Comparison of ENCODE assay signal across 23 cellular contexts in the genomic region with DNA sequence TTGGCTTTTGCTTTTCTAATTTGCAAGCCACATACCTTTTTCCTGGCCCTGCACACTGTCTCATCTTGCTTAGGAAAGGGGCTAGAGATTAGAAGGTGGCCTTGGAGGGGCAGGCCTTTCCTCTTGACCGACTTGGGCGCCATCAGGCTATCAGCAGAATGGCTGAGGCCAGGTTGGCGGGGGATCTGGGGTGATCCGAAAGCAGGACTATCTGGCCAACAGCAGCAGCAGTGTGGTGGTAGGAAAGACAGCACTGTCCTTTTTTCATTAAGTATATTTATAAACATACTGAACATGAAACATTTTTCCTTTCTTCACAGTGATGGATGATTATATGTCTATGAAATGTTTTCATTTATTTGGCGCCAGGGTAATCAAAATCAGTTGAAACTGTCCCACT. TPM values are rescaled to one million over a fixed set of nuclear protein-coding genes. Genes with fewer than 3 reads are reported as not detected.
DNase-seq lines count a peak whose midpoint lies in the region; ATAC-seq and TF ChIP-seq lines count a peak whose summit lies in the region.
"Had no signal": no experiment of that assay in that cellular context is flagged by ENCODE, and none has a peak within 500 bp of the region (broad histone marks: within the 10 kb centered on the region; RNA-seq: fewer than 3 reads in every experiment).

No MANE protein-coding gene starts in this region.

- TF ChIP-seq EP300 in stomach (IDR thresholded peaks at IDR 0.05) = no peak

- H3K4me1 ChIP-seq in SJSA1 (replicated peaks) = peaks cover 40% of the 10 kb centered on the region
- peaks cover 11% of the 10 kb centered on the region for H3K4me1 ChIP-seq in fibroblast of lung (ENCODE audit: control insufficient read depth, extremely low read depth, insufficient read depth, low read length)
- H3K4me1 ChIP-seq in stomach = no peaks in the 10 kb centered on the region
- H3K4me1 ChIP-seq: body of pancreas had no signal

- H3K36me3 ChIP-seq in SJSA1 (no peaks in the 10 kb centered on the region), fibroblast of lung (ENCODE audit: control insufficient read depth, insufficient read depth, low read length) (no peaks in the 10 kb centered on the region), stomach (no peaks in the 10 kb centered on the region)

- peaks cover 5% of the 10 kb centered on the region for H3K9me3 Mint-ChIP-seq in nephron
- peaks cover 8 to 9% of the 10 kb centered on the region in 2 donors for H3K9me3 Mint-ChIP-seq in stimulated activated naive CD8-positive, alpha-beta T cell treated with anti-CD3 and anti-CD28 coated beads, Interleukin-15, amount 100 ng/mL, for 72 hours
- H3K9me3 Mint-ChIP-seq: activated naive CD4-positive, alpha-beta T cell treated with anti-CD3 and anti-CD28 coated beads for 36 hours; type B pancreatic cell had no signal

- no peak overlapping the region for H3K9ac ChIP-seq in fibroblast of lung (ENCODE audit: insufficient read depth, low read length)

- H3K27ac Mint-ChIP-seq in nephron = peak overlapping the region; percentile 6 to 79 (median 38)
- no peak overlapping the region for H3K27ac Mint-ChIP-seq in stimulated activated naive CD8-positive, alpha-beta T cell treated with anti-CD3 and anti-CD28 coated beads, Interleukin-15, amount 100 ng/mL, for 72 hours
- H3K27ac Mint-ChIP-seq: activated CD4-positive, alpha-beta T cell treated with anti-CD3 and anti-CD28 coated beads for 36 hours; activated CD8-positive, alpha-beta T cell treated with anti-CD3 and anti-CD28 coated beads, Interleukin-2, amount 10 ng/mL, durations not matched to agents 7 days and 5 days; activated naive CD4-positive, alpha-beta T cell treated with anti-CD3 and anti-CD28 coated beads for 36 hours had no signal

- ATAC-seq in stimulated activated naive CD8-positive, alpha-beta T cell treated with anti-CD3 and anti-CD28 coated beads, Interleukin-15, amount 100 ng/mL, for 72 hours = no peak
- ATAC-seq: activated CD4-positive, alpha-beta T cell treated with anti-CD3 and anti-CD28 coated beads for 36 hours; activated CD8-positive, alpha-beta T cell treated with anti-CD3 and anti-CD28 coated beads, Interleukin-2, amount 10 ng/mL, durations not matched to agents 7 days and 5 days; body of pancreas; naive thymus-derived CD8-positive, alpha-beta T cell; Panc1 had no signal

- H2AFZ ChIP-seq in fibroblast of lung (ENCODE audit: low read length) = peak overlapping the region; percentile 64

- no peaks in the 10 kb centered on the region for H3K36me3 Mint-ChIP-seq in nephron (ENCODE audit: low read depth)
- H3K36me3 Mint-ChIP-seq: type B pancreatic cell had no signal

- no peak overlapping the region for H3K4me3 Mint-ChIP-seq in nephron
- no peak overlapping the region for H3K4me3 Mint-ChIP-seq in stimulated activated naive CD8-positive, alpha-beta T cell treated with anti-CD3 and anti-CD28 coated beads, Interleukin-15, amount 100 ng/mL, for 72 hours
- H3K4me3 Mint-ChIP-seq: activated CD4-positive, alpha-beta T cell treated with anti-CD3 and anti-CD28 coated beads for 36 hours; activated CD8-positive, alpha-beta T cell treated with anti-CD3 and anti-CD28 coated beads, Interleukin-2, amount 10 ng/mL, durations not matched to agents 7 days and 5 days; activated naive CD4-positive, alpha-beta T cell treated with anti-CD3 and anti-CD28 coated beads for 36 hours; naive thymus-derived CD8-positive, alpha-beta T cell; type B pancreatic cell had no signal

- H3K4me2 ChIP-seq in fibroblast of lung (ENCODE audit: extremely low read depth, insufficient read depth, low read length) = peak overlapping the region; percentile 39

- no peaks in the 10 kb centered on the region for H4K20me1 ChIP-seq in fibroblast of lung (ENCODE audit: control insufficient read depth, extremely low read depth, insufficient read depth, low read length)

- H3K4me3 ChIP-seq in SJSA1 (no peak overlapping the region), fibroblast of lung (replicated peaks in 1 of 4; ENCODE audit: control extremely low read depth in 1 of 4, insufficient read depth in 1 of 4, low read depth in 3 of 4, low read length in 4 of 4) (no peak overlapping the region), stomach (no peak overlapping the region)
- H3K4me3 ChIP-seq: body of pancreas had no signal

- H3K27ac ChIP-seq in SJSA1 (peak overlapping the region; percentile 77), fibroblast of lung (ENCODE audit: insufficient read depth, low read length) (peak overlapping the region; percentile 13), stomach (peak overlapping the region in 3 of 5 donors; percentile 9 to 45 (median 29))
- H3K27ac ChIP-seq: body of pancreas, C4-2B had no signal

- H3K27me3 Mint-ChIP-seq in nephron (ENCODE audit: low read depth) = no peaks in the 10 kb centered on the region
- H3K27me3 Mint-ChIP-seq in stimulated activated naive CD8-positive, alpha-beta T cell treated with anti-CD3 and anti-CD28 coated beads, Interleukin-15, amount 100 ng/mL, for 72 hours = no peaks in the 10 kb centered on the region
- H3K27me3 Mint-ChIP-seq: activated CD4-positive, alpha-beta T cell treated with anti-CD3 and anti-CD28 coated beads for 36 hours; naive thymus-derived CD8-positive, alpha-beta T cell had no signal

- intact Hi-C loops in stomach (cut with DNase I; ENCODE audit: low total_unique reads) = no loop called here

- H3K27me3 ChIP-seq in SJSA1 (replicated peaks) (no peaks in the 10 kb centered on the region), fibroblast of lung (ENCODE audit: control insufficient read depth, insufficient read depth, low read length) (no peaks in the 10 kb centered on the region), stomach (no peaks in the 10 kb centered on the region)
- H3K27me3 ChIP-seq: body of pancreas had no signal

- DNase-seq in SJSA1 (ENCODE audit: low read depth in 1 of 2, low spot score in 2 of 2) (no peak), fibroblast of lung (ENCODE audit: low read depth in 2 of 2) (no peak), stomach (no peak), RPMI8226 (no peak), KG1 (lab: John Stamatoyannopoulos, UW) (no peak)
- no peak for DNase-seq in stimulated activated naive CD8-positive, alpha-beta T cell treated with anti-CD3 and anti-CD28 coated beads, Interleukin-15, amount 100 ng/mL, for 72 hours
- DNase-seq: activated CD4-positive, alpha-beta T cell treated with anti-CD3 and anti-CD28 coated beads for 36 hours; activated CD8-positive, alpha-beta T cell treated with anti-CD3 and anti-CD28 coated beads, Interleukin-2, amount 10 ng/mL, durations not matched to agents 7 days and 5 days; activated naive CD4-positive, alpha-beta T cell treated with anti-CD3 and anti-CD28 coated beads for 36 hours; HCEC 1CT; hypothalamus; midbrain; naive thymus-derived CD8-positive, alpha-beta T cell; NCI-H1694; occipital lobe; SIG-M5; stimulated activated CD8-positive, alpha-beta memory T cell treated with anti-CD3 and anti-CD28 coated beads, Interleukin-4, amount 100 ng/mL, for 48 hours had no signal

- no peak for TF ChIP-seq POLR2A in stomach (IDR thresholded peaks at IDR 0.05)

- H3K4me1 Mint-ChIP-seq in nephron = peaks cover 22% of the 10 kb centered on the region
- peaks cover 17% of the 10 kb centered on the region for H3K4me1 Mint-ChIP-seq in stimulated activated naive CD8-positive, alpha-beta T cell treated with anti-CD3 and anti-CD28 coated beads, Interleukin-15, amount 100 ng/mL, for 72 hours
- H3K4me1 Mint-ChIP-seq: naive thymus-derived CD8-positive, alpha-beta T cell had no signal

- H3K9me3 ChIP-seq in SJSA1 (replicated peaks) = 0 out of 2 replicates have a peak, but pooled peaks cover 3% of the 10 kb centered on the region
- no peaks in the 10 kb centered on the region for H3K9me3 ChIP-seq in fibroblast of lung (ENCODE audit: control insufficient read depth, insufficient read depth, low read depth, low read length)
- H3K9me3 ChIP-seq in stomach = peaks cover 0 to 6% (median 3%) of the 10 kb centered on the region in 4 donors
- H3K9me3 ChIP-seq: body of pancreas had no signal

- H3K79me2 ChIP-seq in fibroblast of lung (ENCODE audit: control insufficient read depth, insufficient read depth, low read length) = no peaks in the 10 kb centered on the region

- TF ChIP-seq CTCF in fibroblast of lung (conservative IDR thresholded peaks at IDR 0.05 in 1 of 2, IDR thresholded peaks at IDR 0.05 in 1 of 2; ENCODE audit: low read depth in 1 of 2, low read length in 2 of 2) = no peak
- no peak for TF ChIP-seq CTCF in nephron (IDR thresholded peaks at IDR 0.05; ENCODE audit: unreplicated experiment in 3 of 3)
- TF ChIP-seq CTCF in stomach (IDR thresholded peaks at IDR 0.05) = no peak

- WGBS in stomach, 5 donors = 51 to 86% (median 71%) methylated on average over 5 of the region's 5 CpGs

RNA-seq across cellular contexts. Expression of a gene that starts 23.5 kb away (rescaled TPM):
- total RNA-seq in SJSA1 (2014; rRNA removed; shearing (Covaris generic)) = 11.9 and 18.0 TPM in 2 replicates
- total RNA-seq in fibroblast of lung (21.6 and 41.6 TPM in 2 replicates), stomach (100 to 1,000 TPM in 2 of 5 donors, 10 to 100 TPM in 3; 32.9 to 213 (median 83.0) TPM)
- polyA plus RNA-seq in fibroblast of lung (23.1 and 29.6 TPM in 2 replicates), stomach (10 to 100 TPM in 1 of 3 donors, 1 to 10 TPM in 2; 8.0 to 10.4 (median 9.3) TPM)
- polyA plus RNA-seq in fibroblast of lung (2012) = 25.3 and 25.6 TPM in 2 replicates
- 45.0 and 57.1 TPM in 2 replicates for polyA minus RNA-seq in fibroblast of lung (ENCODE audit: low replicate concordance)
- total RNA-seq: G401 had no signal

Comparison
In these comparisons a context has a peak if more than half of its experiments do, and no peak if none do; other contexts are left out.
1. H3K27ac ChIP-seq: peak in every context shown above with its lines; median percentile 77 in SJSA1; 29 in stomach; 13 in fibroblast of lung.
2. H3K27ac Mint-ChIP-seq: peak in nephron (3 of 3); none in stimulated activated naive CD8-positive, alpha-beta T cell treated with anti-CD3 and anti-CD28 coated beads, Interleukin-15, amount 100 ng/mL, for 72 hours (0 of 2).